Comparison of ENCODE assay signal across 10 cellular contexts in genomic region chr1:21436488-21437340, GRCh38. TPM values are rescaled to one million over a fixed set of nuclear protein-coding genes. Genes with fewer than 3 reads are reported as not detected.
DNase-seq lines count a peak whose midpoint lies in the region; ATAC-seq lines count a peak whose summit lies in the region.
"Had no signal": no experiment of that assay in that cellular context is flagged by ENCODE, and none has a peak within 500 bp of the region (broad histone marks: within the 10 kb centered on the region; RNA-seq: fewer than 3 reads in every experiment).

No MANE protein-coding gene starts in this region.

- ATAC-seq in Right ventricle myocardium inferior (peak; percentile 20), HG02973 (IDR thresholded peaks at IDR 0.05; ENCODE audit: unreplicated experiment) (no peak)
- ATAC-seq in effector memory CD8-positive, alpha-beta T cell (replicated peaks): no peak

- H3K4me3 Mint-ChIP-seq in effector memory CD8-positive, alpha-beta T cell: peak overlapping the region; percentile 22 to 59

- H3K27ac Mint-ChIP-seq in effector memory CD8-positive, alpha-beta T cell: no peak overlapping the region

- H3K4me3 ChIP-seq in mesenchymal stem cell (ENCODE audit: insufficient read depth in 1 of 2, low read depth in 1 of 2, low read length in 2 of 2): peak overlapping the region; percentile 40 to 49
- peak overlapping the region; percentile 19 for H3K4me3 ChIP-seq in urinary bladder (ENCODE audit: low read depth, low read length)

- no peak overlapping the region for H2AK5ac ChIP-seq in mesenchymal stem cell (ENCODE audit: low read length, severe bottlenecking)

- intact Hi-C loops in Right ventricle myocardium inferior (cut with DNase I) (no loop called here), cardiac septum (cut with DNase I) (no loop called here)

- H3K9me3 ChIP-seq in mesenchymal stem cell (ENCODE audit: control insufficient read depth, low read length): no peaks in the 10 kb centered on the region

- peak overlapping the region in 1 of 2 experiments; percentile 52 for H3K4ac ChIP-seq in mesenchymal stem cell (ENCODE audit: low read depth in 1 of 2, low read length in 2 of 2)

- no peaks in the 10 kb centered on the region for H3K9me3 Mint-ChIP-seq in effector memory CD8-positive, alpha-beta T cell

- peak overlapping the region; percentile 55 for H2BK15ac ChIP-seq in mesenchymal stem cell (ENCODE audit: low read depth, poor library complexity, severe bottlenecking)

- peak overlapping the region in 1 of 2 experiments; percentile 79 for H3K23ac ChIP-seq in mesenchymal stem cell (ENCODE audit: low read length in 2 of 2)

- H4K91ac ChIP-seq in mesenchymal stem cell (ENCODE audit: low read length): no peak overlapping the region

- H3K36me3 Mint-ChIP-seq in effector memory CD8-positive, alpha-beta T cell (ENCODE audit: insufficient read depth): peaks cover 6% of the 10 kb centered on the region

- H3K14ac ChIP-seq in mesenchymal stem cell (ENCODE audit: low read length in 2 of 2): peak overlapping the region in 1 of 2 experiments; percentile 68

- peak overlapping the region; percentile 84 for H4K8ac ChIP-seq in mesenchymal stem cell (ENCODE audit: low read length)

- 16% methylated on average over 38 of the region's 43 CpGs for WGBS in mesenchymal stem cell
- WGBS in urinary bladder: 11% methylated on average over 43 of the region's 43 CpGs

- H2BK12ac ChIP-seq in mesenchymal stem cell (ENCODE audit: low read length in 2 of 2): peak overlapping the region in 1 of 2 experiments; percentile 45

- DNase-seq in Right ventricle myocardium inferior (ENCODE audit: missing footprints) (no peak), cardiac septum (ENCODE audit: low spot score) (no peak), mesenchymal stem cell (no peak), NCI-H82 treated with DMSO at 0.1 percent for 48 hours (lab: John Stamatoyannopoulos, UW; ENCODE audit: unreplicated experiment) (no peak), NCI-H187 (lab: John Stamatoyannopoulos, UW) (no peak)
- no peak for DNase-seq in effector memory CD8-positive, alpha-beta T cell
- DNase-seq: GF-D8, NCI-H1694 had no signal

- peaks cover 9% of the 10 kb centered on the region for H3K4me1 ChIP-seq in mesenchymal stem cell (ENCODE audit: control insufficient read depth, insufficient read depth, low read depth, low read length)
- no peaks in the 10 kb centered on the region for H3K4me1 ChIP-seq in urinary bladder (ENCODE audit: insufficient read depth)

- peaks cover 0 to 7% of the 10 kb centered on the region in 2 experiments for H3K27me3 ChIP-seq in mesenchymal stem cell (ENCODE audit: control insufficient read depth in 1 of 2, insufficient read depth in 1 of 2, low read length in 2 of 2)

- peak overlapping the region; percentile 73 for H2AFZ ChIP-seq in mesenchymal stem cell (ENCODE audit: low read depth, low read length)

- no peak overlapping the region for H2BK5ac ChIP-seq in mesenchymal stem cell (ENCODE audit: low read depth, low read length, poor library complexity, severe bottlenecking)

- H3K36me3 ChIP-seq in mesenchymal stem cell (ENCODE audit: control insufficient read depth in 1 of 2, insufficient read depth in 2 of 2, low read depth in 1 of 2, low read length in 2 of 2) (no peaks in the 10 kb centered on the region), urinary bladder (ENCODE audit: insufficient read depth) (no peaks in the 10 kb centered on the region)

- peaks cover 16 to 19% of the 10 kb centered on the region in 2 donors for H3K4me1 Mint-ChIP-seq in effector memory CD8-positive, alpha-beta T cell (ENCODE audit: low read depth in 2 of 2)

- peak overlapping the region; percentile 77 for H3K4me2 ChIP-seq in mesenchymal stem cell (ENCODE audit: low read length, poor library complexity, severe bottlenecking)

- H3K18ac ChIP-seq in mesenchymal stem cell (ENCODE audit: low read depth in 1 of 2, low read length in 2 of 2): peak overlapping the region in 1 of 2 experiments; percentile 79

- no peak overlapping the region for H3K9ac ChIP-seq in mesenchymal stem cell (ENCODE audit: low read length)

- peaks cover 6 to 24% of the 10 kb centered on the region in 2 donors for H3K27me3 Mint-ChIP-seq in effector memory CD8-positive, alpha-beta T cell

- peaks cover 3% of the 10 kb centered on the region for H3K79me1 ChIP-seq in mesenchymal stem cell (replicated peaks; ENCODE audit: low read length, poor library complexity, severe bottlenecking)

- no peak overlapping the region for H2BK120ac ChIP-seq in mesenchymal stem cell (ENCODE audit: low read depth, low read length)

- H3K27ac ChIP-seq in mesenchymal stem cell (ENCODE audit: low read length, poor library complexity, severe bottlenecking): no peak overlapping the region
- no peak overlapping the region for H3K27ac ChIP-seq in urinary bladder (ENCODE audit: low read depth)

RNA-seq across cellular contexts. Expression of gene NBPF3, which starts 3.2 kb away (rescaled TPM):
- total RNA-seq in Right ventricle myocardium inferior (4.6 TPM), cardiac septum (3.0 TPM), urinary bladder (25.2 TPM)
- polyA plus RNA-seq in mesenchymal stem cell (2013, experiment 1 of 2): 7.9 TPM
- 8.8 TPM for polyA plus RNA-seq in mesenchymal stem cell (2013, experiment 2 of 2)
- 4.4 TPM for polyA plus RNA-seq in urinary bladder
